ENCODE assay signal across 32 cellular contexts in the genomic region with DNA sequence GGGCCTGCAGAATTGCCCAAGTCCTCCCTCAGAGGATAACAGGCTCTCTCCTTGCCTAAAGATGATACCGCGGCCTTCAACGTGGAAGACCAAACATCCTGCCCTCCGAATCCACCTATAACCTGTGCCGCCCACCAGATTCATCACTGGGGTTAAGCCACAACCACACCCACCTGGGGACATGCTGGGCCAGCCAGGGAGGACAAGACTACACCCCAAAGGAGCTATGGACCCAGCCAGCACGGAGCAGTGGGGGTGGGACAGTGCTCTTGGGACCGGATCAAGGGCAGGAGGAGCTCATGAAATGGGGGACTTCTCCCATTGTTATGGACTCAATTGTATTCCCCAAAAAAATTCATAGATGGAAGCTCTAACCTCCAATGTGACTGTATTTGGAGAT.
"Had no signal": no experiment of that assay in that cellular context is flagged by ENCODE, and none has a peak within 500 bp of the region (broad histone marks: within the 10 kb centered on the region; RNA-seq: fewer than 3 reads in every experiment).

No MANE protein-coding gene starts in this region.

- H3K27ac Mint-ChIP-seq: activated B cell treated with CpG ODN at 0.5 μM for 24 hours; activated CD4-positive, alpha-beta memory T cell treated with anti-CD3 and anti-CD28 coated beads, Interleukin-2, amount 10 ng/mL, durations not matched to agents 7 days and 5 days; activated CD4-positive, alpha-beta T cell treated with anti-CD3 and anti-CD28 coated beads for 36 hours; activated CD4-positive, alpha-beta T cell treated with anti-CD3 and anti-CD28 coated beads, Interleukin-2, amount 10 ng/mL, durations not matched to agents 7 days and 5 days; activated CD8-positive, alpha-beta memory T cell treated with anti-CD3 and anti-CD28 coated beads, Interleukin-2, amount 10 ng/mL, durations not matched to agents 7 days and 5 days; activated CD8-positive, alpha-beta T cell treated with anti-CD3 and anti-CD28 coated beads, Interleukin-2, amount 10 ng/mL, durations not matched to agents 7 days and 5 days; activated naive CD4-positive, alpha-beta T cell treated with anti-CD3 and anti-CD28 coated beads, Interleukin-2, amount 10 ng/mL, durations not matched to agents 7 days and 5 days; activated naive CD4-positive, alpha-beta T cell treated with anti-CD3 and anti-CD28 coated beads, Interleukin-2, amount 50 U/mL, for 24 hours; activated naive CD8-positive, alpha-beta T cell; activated naive CD8-positive, alpha-beta T cell treated with anti-CD3 and anti-CD28 coated beads, Interleukin-2, amount 10 ng/mL, durations not matched to agents 7 days and 5 days; activated naive CD8-positive, alpha-beta T cell treated with anti-CD3 and anti-CD28 coated beads, Interleukin-2, amount 50 U/mL, for 24 hours; activated T-cell treated with anti-CD3 and anti-CD28 coated beads, Interleukin-2, amount 50 U/mL, for 24 hours; activated T-helper 2 cell treated with anti-CD3 and anti-CD28 coated beads, Interferon-gamma antibody, Interleukin-2, Interleukin-4, amounts not matched to agents 10 μg/mL and 5 μg/mL and 100 μg/mL, durations not matched to agents 14 hours and 24 hours and 36 hours; T-helper 17 cell had no signal

- H3K9me3 ChIP-seq: ascending aorta had no signal

- H3K36me3 Mint-ChIP-seq: activated CD8-positive, alpha-beta memory T cell treated with anti-CD3 and anti-CD28 coated beads, Interleukin-2, amount 10 ng/mL, durations not matched to agents 7 days and 5 days; activated naive CD4-positive, alpha-beta T cell treated with anti-CD3 and anti-CD28 coated beads, Interleukin-2, amount 10 ng/mL, durations not matched to agents 7 days and 5 days; activated naive CD4-positive, alpha-beta T cell treated with anti-CD3 and anti-CD28 coated beads, Interleukin-2, amount 50 U/mL, for 24 hours; activated naive CD8-positive, alpha-beta T cell; activated naive CD8-positive, alpha-beta T cell treated with anti-CD3 and anti-CD28 coated beads, Interleukin-2, amount 10 ng/mL, durations not matched to agents 7 days and 5 days; brain had no signal

- ATAC-seq: activated CD4-positive, alpha-beta T cell treated with anti-CD3 and anti-CD28 coated beads for 36 hours; activated CD8-positive, alpha-beta memory T cell treated with anti-CD3 and anti-CD28 coated beads, Interleukin-2, amount 10 ng/mL, durations not matched to agents 7 days and 5 days; activated CD8-positive, alpha-beta T cell treated with anti-CD3 and anti-CD28 coated beads, Interleukin-2, amount 10 ng/mL, durations not matched to agents 7 days and 5 days; activated naive CD8-positive, alpha-beta T cell treated with anti-CD3 and anti-CD28 coated beads, Interleukin-2, amount 50 U/mL, for 24 hours; T-helper 17 cell had no signal

- H3K4me3 ChIP-seq: ascending aorta, cardiac muscle cell had no signal

- H3K4me3 Mint-ChIP-seq: activated B cell treated with CpG ODN at 0.5 μM for 24 hours; activated CD4-positive, alpha-beta memory T cell treated with anti-CD3 and anti-CD28 coated beads, Interleukin-2, amount 10 ng/mL, durations not matched to agents 7 days and 5 days; activated CD4-positive, alpha-beta T cell treated with anti-CD3 and anti-CD28 coated beads for 36 hours; activated CD4-positive, alpha-beta T cell treated with anti-CD3 and anti-CD28 coated beads, Interleukin-2, amount 10 ng/mL, durations not matched to agents 7 days and 5 days; activated CD8-positive, alpha-beta memory T cell treated with anti-CD3 and anti-CD28 coated beads, Interleukin-2, amount 10 ng/mL, durations not matched to agents 7 days and 5 days; activated CD8-positive, alpha-beta T cell treated with anti-CD3 and anti-CD28 coated beads, Interleukin-2, amount 10 ng/mL, durations not matched to agents 7 days and 5 days; activated naive CD4-positive, alpha-beta T cell treated with anti-CD3 and anti-CD28 coated beads, Interleukin-2, amount 10 ng/mL, durations not matched to agents 7 days and 5 days; activated naive CD4-positive, alpha-beta T cell treated with anti-CD3 and anti-CD28 coated beads, Interleukin-2, amount 50 U/mL, for 24 hours; activated naive CD8-positive, alpha-beta T cell; activated naive CD8-positive, alpha-beta T cell treated with anti-CD3 and anti-CD28 coated beads, Interleukin-2, amount 10 ng/mL, durations not matched to agents 7 days and 5 days; activated naive CD8-positive, alpha-beta T cell treated with anti-CD3 and anti-CD28 coated beads, Interleukin-2, amount 50 U/mL, for 24 hours; activated T-cell treated with anti-CD3 and anti-CD28 coated beads, Interleukin-2, amount 50 U/mL, for 24 hours; brain; central memory CD8-positive, alpha-beta T cell; T-helper 17 cell had no signal

- H3K27ac ChIP-seq: ascending aorta, cardiac muscle cell, WERI-Rb-1 had no signal

- H3K4me1 Mint-ChIP-seq: activated B cell treated with CpG ODN at 0.5 μM for 24 hours; activated CD4-positive, alpha-beta T cell treated with anti-CD3 and anti-CD28 coated beads for 36 hours; activated CD4-positive, alpha-beta T cell treated with anti-CD3 and anti-CD28 coated beads, Interleukin-2, amount 10 ng/mL, durations not matched to agents 7 days and 5 days; activated CD8-positive, alpha-beta memory T cell treated with anti-CD3 and anti-CD28 coated beads, Interleukin-2, amount 10 ng/mL, durations not matched to agents 7 days and 5 days; activated naive CD4-positive, alpha-beta T cell treated with anti-CD3 and anti-CD28 coated beads, Interleukin-2, amount 50 U/mL, for 24 hours; activated naive CD8-positive, alpha-beta T cell treated with anti-CD3 and anti-CD28 coated beads, Interleukin-2, amount 10 ng/mL, durations not matched to agents 7 days and 5 days; activated naive CD8-positive, alpha-beta T cell treated with anti-CD3 and anti-CD28 coated beads, Interleukin-2, amount 50 U/mL, for 24 hours; brain; central memory CD8-positive, alpha-beta T cell had no signal

- DNase-seq: activated B cell treated with CpG ODN at 0.5 μM for 24 hours; activated CD4-positive, alpha-beta memory T cell treated with anti-CD3 and anti-CD28 coated beads, Interleukin-2, amount 10 ng/mL, durations not matched to agents 7 days and 5 days; activated CD4-positive, alpha-beta T cell treated with anti-CD3 and anti-CD28 coated beads for 1 hour; activated CD4-positive, alpha-beta T cell treated with anti-CD3 and anti-CD28 coated beads for 36 hours; activated CD4-positive, alpha-beta T cell treated with anti-CD3 and anti-CD28 coated beads for 48 hours; activated CD4-positive, alpha-beta T cell treated with anti-CD3 and anti-CD28 coated beads, Interleukin-2, amount 10 ng/mL, durations not matched to agents 7 days and 5 days; activated CD4-positive, alpha-beta T cell treated with anti-CD3 and anti-CD28 coated beads, Interleukin-2, amount 50 U/mL, for 48 hours; activated CD8-positive, alpha-beta memory T cell treated with anti-CD3 and anti-CD28 coated beads for 24 hours; activated CD8-positive, alpha-beta memory T cell treated with anti-CD3 and anti-CD28 coated beads, Interleukin-2, amount 10 ng/mL, durations not matched to agents 7 days and 5 days; activated CD8-positive, alpha-beta memory T cell treated with anti-CD3 and anti-CD28 coated beads, Interleukin-2, amount 50 U/mL, for 48 hours; activated CD8-positive, alpha-beta T cell treated with anti-CD3 and anti-CD28 coated beads, Interleukin-2, amount 10 ng/mL, durations not matched to agents 7 days and 5 days; activated effector memory CD4-positive, alpha-beta T cell treated with Interleukin-2 at 50 U/mL for 16 hours; activated gamma-delta T cell; activated naive CD4-positive, alpha-beta T cell treated with anti-CD3 and anti-CD28 coated beads, Interleukin-2, amount 10 ng/mL, durations not matched to agents 7 days and 5 days; activated naive CD4-positive, alpha-beta T cell treated with Interleukin-2 at 50 U/mL for 16 hours; activated naive CD8-positive, alpha-beta T cell treated with anti-CD3 and anti-CD28 coated beads, Interleukin-2, amount 10 ng/mL, durations not matched to agents 7 days and 5 days; activated naive CD8-positive, alpha-beta T cell treated with anti-CD3 and anti-CD28 coated beads, Interleukin-2, amount 50 U/mL, for 24 hours; activated T-cell treated with anti-CD3 and anti-CD28 coated beads, Interleukin-2, amount 50 U/mL, for 24 hours; activated T-cell treated with anti-CD3 and anti-CD28 coated beads, Interleukin-2, amount 50 U/mL, for 48 hours; amygdala; anterior cingulate cortex; cerebellar nuclear complex; T-helper 17 cell; T1000; WERI-Rb-1 had no signal

- H3K36me3 ChIP-seq: ascending aorta, cardiac muscle cell, WERI-Rb-1 had no signal

- H3K9me3 Mint-ChIP-seq: activated B cell treated with CpG ODN at 0.5 μM for 24 hours; activated CD4-positive, alpha-beta memory T cell treated with anti-CD3 and anti-CD28 coated beads, Interleukin-2, amount 10 ng/mL, durations not matched to agents 7 days and 5 days; activated naive CD4-positive, alpha-beta T cell treated with anti-CD3 and anti-CD28 coated beads, Interleukin-2, amount 10 ng/mL, durations not matched to agents 7 days and 5 days; activated naive CD4-positive, alpha-beta T cell treated with anti-CD3 and anti-CD28 coated beads, Interleukin-2, amount 50 U/mL, for 24 hours; activated naive CD8-positive, alpha-beta T cell treated with anti-CD3 and anti-CD28 coated beads, Interleukin-2, amount 10 ng/mL, durations not matched to agents 7 days and 5 days; activated naive CD8-positive, alpha-beta T cell treated with anti-CD3 and anti-CD28 coated beads, Interleukin-2, amount 50 U/mL, for 24 hours; activated T-helper 2 cell treated with anti-CD3 and anti-CD28 coated beads, Interferon-gamma antibody, Interleukin-2, Interleukin-4, amounts not matched to agents 10 μg/mL and 5 μg/mL and 100 μg/mL, durations not matched to agents 14 hours and 24 hours and 36 hours had no signal
